In the genomic region with DNA sequence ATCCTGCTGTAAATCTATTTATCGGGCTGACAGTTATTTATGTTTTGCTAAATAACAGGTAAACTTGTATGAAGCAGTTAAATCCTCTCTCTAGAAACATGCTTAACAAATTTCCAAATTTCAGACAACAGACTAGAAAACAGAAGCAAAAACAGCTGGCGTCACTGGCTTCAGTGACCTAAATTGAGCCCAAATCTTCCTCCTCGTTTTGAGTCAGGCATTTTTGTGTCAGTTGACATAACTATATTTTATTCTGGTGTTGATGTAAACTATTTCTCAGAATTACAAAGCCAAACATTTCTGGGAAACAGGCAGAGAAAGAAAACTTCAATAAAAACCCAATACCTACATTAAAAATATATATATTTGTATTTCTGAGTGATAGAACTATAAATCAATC, we compare ENCODE assay signal across 14 cellular contexts. TPM values are rescaled to one million over a fixed set of nuclear protein-coding genes. Genes with fewer than 3 reads are reported as not detected.
A peak's percentile ranks its signal among the peaks of the same experiment; 100 is the strongest.
DNase-seq lines count a peak whose midpoint lies in the region; ATAC-seq lines count a peak whose summit lies in the region.
"Had no signal": no experiment of that assay in that cellular context is flagged by ENCODE, and none has a peak within 500 bp of the region (broad histone marks: within the 10 kb centered on the region; RNA-seq: fewer than 3 reads in every experiment).

No MANE protein-coding gene starts in this region.

- H2AK5ac ChIP-seq in mesenchymal stem cell (ENCODE audit: low read length, severe bottlenecking): no peak overlapping the region

- peak; percentile 20 for DNase-seq in activated naive CD4-positive, alpha-beta T cell treated with anti-CD3 and anti-CD28 coated beads for 36 hours
- no peak for DNase-seq in activated naive CD4-positive, alpha-beta T cell treated with Interleukin-2 at 50 U/mL for 16 hours
- DNase-seq in mesenchymal stem cell (no peak), T1000 (lab: John Stamatoyannopoulos, UW) (no peak), NCI-H1092 treated with DMSO at 0.1 percent for 48 hours (lab: John Stamatoyannopoulos, UW) (no peak)
- DNase-seq: Calu3; cerebellar nuclear complex; natural killer cell; NCI-H82; stimulated activated naive CD4-positive, alpha-beta T cell treated with Interleukin-2 at 50 U/mL for 16 hours had no signal

- H2BK5ac ChIP-seq in mesenchymal stem cell (ENCODE audit: low read depth, low read length, poor library complexity, severe bottlenecking): no peak overlapping the region

- peak overlapping the region; percentile 28 for H3K4me3 Mint-ChIP-seq in activated naive CD4-positive, alpha-beta T cell treated with anti-CD3 and anti-CD28 coated beads for 36 hours
- peak overlapping the region; percentile 72 for H3K4me3 Mint-ChIP-seq in activated T-helper 17 cell treated with anti-CD3 and anti-CD28 coated beads, Interleukin-2, amount 50 U/mL, for 72 hours
- H3K4me3 Mint-ChIP-seq: natural killer cell had no signal

- no peak overlapping the region for H3K4me2 ChIP-seq in mesenchymal stem cell (ENCODE audit: low read length, poor library complexity, severe bottlenecking)

- no peak overlapping the region for H3K23ac ChIP-seq in mesenchymal stem cell (ENCODE audit: low read length in 2 of 2)

- H4K8ac ChIP-seq in mesenchymal stem cell (ENCODE audit: low read length): no peak overlapping the region

- CTCF ChIA-PET in activated naive CD4-positive, alpha-beta T cell treated with anti-CD3 and anti-CD28 coated beads for 36 hours (lab: Charles Lee): interaction anchor here (0.7 to 1.0 kb wide), 2 partner anchors 18 to 101 kb away, joined by 3 to 4 read pairs; no protein-coding TSS in a partner anchor

- H3K4me1 ChIP-seq in mesenchymal stem cell (ENCODE audit: control insufficient read depth, insufficient read depth, low read depth, low read length) (peaks cover 5% of the 10 kb centered on the region), subcutaneous abdominal adipose tissue (ENCODE audit: control insufficient read depth in 5 of 5, insufficient read depth in 5 of 5, low read length in 5 of 5) (peaks cover 0 to 33% (median 21%) of the 10 kb centered on the region in 5 donors)

- intact Hi-C loops in activated naive CD4-positive, alpha-beta T cell treated with anti-CD3 and anti-CD28 coated beads for 36 hours (cut with micrococcal nuclease): loop anchor here (1.0 to 2.0 kb wide), 2 partner anchors 17 to 171 kb away; no protein-coding TSS in a partner anchor

- no peaks in the 10 kb centered on the region for H3K36me3 Mint-ChIP-seq in activated naive CD4-positive, alpha-beta T cell treated with anti-CD3 and anti-CD28 coated beads for 36 hours (ENCODE audit: low read depth)
- H3K36me3 Mint-ChIP-seq in activated T-helper 17 cell treated with anti-CD3 and anti-CD28 coated beads, Interleukin-2, amount 50 U/mL, for 72 hours (ENCODE audit: low read depth): peaks cover 8% of the 10 kb centered on the region
- H3K36me3 Mint-ChIP-seq: natural killer cell had no signal

- H4K91ac ChIP-seq in mesenchymal stem cell (ENCODE audit: low read length): no peak overlapping the region

- no CpG with 5 or more reads among the region's 3 CpGs for WGBS in mesenchymal stem cell

- H3K27ac Mint-ChIP-seq in activated naive CD4-positive, alpha-beta T cell treated with anti-CD3 and anti-CD28 coated beads for 36 hours: peak overlapping the region; percentile 57
- H3K27ac Mint-ChIP-seq in activated T-helper 17 cell treated with anti-CD3 and anti-CD28 coated beads, Interleukin-2, amount 50 U/mL, for 72 hours: peak overlapping the region; percentile 97
- H3K27ac Mint-ChIP-seq: natural killer cell had no signal

- H2BK120ac ChIP-seq in mesenchymal stem cell (ENCODE audit: low read depth, low read length): no peak overlapping the region

- ATAC-seq in activated T-helper 17 cell treated with anti-CD3 and anti-CD28 coated beads, Interleukin-2, amount 50 U/mL, for 72 hours (replicated peaks): peak; percentile 62
- ATAC-seq in GM18907 (IDR thresholded peaks at IDR 0.05; ENCODE audit: unreplicated experiment): no peak
- ATAC-seq: esophagus mucosa, natural killer cell had no signal

- H2BK15ac ChIP-seq in mesenchymal stem cell (ENCODE audit: low read depth, poor library complexity, severe bottlenecking): no peak overlapping the region

- H3K4ac ChIP-seq in mesenchymal stem cell (ENCODE audit: low read depth in 1 of 2, low read length in 2 of 2): no peak overlapping the region

- no peaks in the 10 kb centered on the region for H3K27me3 Mint-ChIP-seq in activated naive CD4-positive, alpha-beta T cell treated with anti-CD3 and anti-CD28 coated beads for 36 hours (ENCODE audit: low read depth)
- no peaks in the 10 kb centered on the region for H3K27me3 Mint-ChIP-seq in activated T-helper 17 cell treated with anti-CD3 and anti-CD28 coated beads, Interleukin-2, amount 50 U/mL, for 72 hours

- H3K27ac ChIP-seq in mesenchymal stem cell (ENCODE audit: low read length, poor library complexity, severe bottlenecking) (no peak overlapping the region), subcutaneous abdominal adipose tissue (ENCODE audit: low read depth, low read length) (peak overlapping the region; percentile 21)

- no peak overlapping the region for H2BK12ac ChIP-seq in mesenchymal stem cell (ENCODE audit: low read length in 2 of 2)

- H3K36me3 ChIP-seq in mesenchymal stem cell (ENCODE audit: control insufficient read depth in 1 of 2, insufficient read depth in 2 of 2, low read depth in 1 of 2, low read length in 2 of 2): peaks cover 0 to 10% of the 10 kb centered on the region in 2 experiments
- no peaks in the 10 kb centered on the region for H3K36me3 ChIP-seq in subcutaneous abdominal adipose tissue (ENCODE audit: control insufficient read depth in 5 of 5, insufficient read depth in 5 of 5, low read length in 5 of 5)

- H3K27me3 ChIP-seq in mesenchymal stem cell (ENCODE audit: control insufficient read depth in 1 of 2, insufficient read depth in 1 of 2, low read length in 2 of 2): no peaks in the 10 kb centered on the region
- H3K27me3 ChIP-seq in subcutaneous abdominal adipose tissue (ENCODE audit: control insufficient read depth in 5 of 5, insufficient read depth in 4 of 5, low read length in 5 of 5): no peaks in the 10 kb centered on the region

- peaks cover 15% of the 10 kb centered on the region for H3K79me1 ChIP-seq in mesenchymal stem cell (replicated peaks; ENCODE audit: low read length, poor library complexity, severe bottlenecking)

- no peak overlapping the region for H3K18ac ChIP-seq in mesenchymal stem cell (ENCODE audit: low read depth in 1 of 2, low read length in 2 of 2)

- no peaks in the 10 kb centered on the region for H3K9me3 Mint-ChIP-seq in activated naive CD4-positive, alpha-beta T cell treated with anti-CD3 and anti-CD28 coated beads for 36 hours
- H3K9me3 Mint-ChIP-seq in activated T-helper 17 cell treated with anti-CD3 and anti-CD28 coated beads, Interleukin-2, amount 50 U/mL, for 72 hours: no peaks in the 10 kb centered on the region
- H3K9me3 Mint-ChIP-seq: natural killer cell had no signal

- H2AFZ ChIP-seq in mesenchymal stem cell (ENCODE audit: low read depth, low read length): no peak overlapping the region

- H3K9ac ChIP-seq in mesenchymal stem cell (ENCODE audit: low read length) (peak overlapping the region; percentile 73), subcutaneous abdominal adipose tissue (ENCODE audit: low read length in 5 of 5) (peak overlapping the region in 2 of 5 donors; percentile 40 to 47)

- peaks cover 73% of the 10 kb centered on the region for H3K4me1 Mint-ChIP-seq in activated naive CD4-positive, alpha-beta T cell treated with anti-CD3 and anti-CD28 coated beads for 36 hours (ENCODE audit: low read depth)
- H3K4me1 Mint-ChIP-seq in activated T-helper 17 cell treated with anti-CD3 and anti-CD28 coated beads, Interleukin-2, amount 50 U/mL, for 72 hours: peaks cover 38% of the 10 kb centered on the region

- H3K9me3 ChIP-seq in mesenchymal stem cell (ENCODE audit: control insufficient read depth, low read length): no peaks in the 10 kb centered on the region
- H3K9me3 ChIP-seq in subcutaneous abdominal adipose tissue (ENCODE audit: control insufficient read depth in 5 of 5, low read length in 5 of 5): no peaks in the 10 kb centered on the region

- H3K14ac ChIP-seq in mesenchymal stem cell (ENCODE audit: low read length in 2 of 2): no peak overlapping the region

- H3K4me3 ChIP-seq in mesenchymal stem cell (ENCODE audit: insufficient read depth in 1 of 2, low read depth in 1 of 2, low read length in 2 of 2): no peak overlapping the region
- H3K4me3 ChIP-seq in subcutaneous abdominal adipose tissue (ENCODE audit: low read depth in 1 of 5, low read length in 5 of 5): no peak overlapping the region

RNA-seq across cellular contexts. Expression of a gene that starts 21.7 kb away (rescaled TPM):
- 10 to 100 TPM; 27.8 to 29.1 TPM for total RNA-seq in activated naive CD4-positive, alpha-beta T cell treated with anti-CD3 and anti-CD28 coated beads for 36 hours
- 10 to 100 TPM; 45.0 to 62.1 TPM for total RNA-seq in activated T-helper 17 cell treated with anti-CD3 and anti-CD28 coated beads, Interleukin-2, amount 50 U/mL, for 72 hours
- polyA plus RNA-seq in mesenchymal stem cell (2013, experiment 1 of 2): 159 TPM
- polyA plus RNA-seq in mesenchymal stem cell (2013, experiment 2 of 2): 180 TPM
